ENCODE assay signal across 30 cellular contexts in the genomic region with DNA sequence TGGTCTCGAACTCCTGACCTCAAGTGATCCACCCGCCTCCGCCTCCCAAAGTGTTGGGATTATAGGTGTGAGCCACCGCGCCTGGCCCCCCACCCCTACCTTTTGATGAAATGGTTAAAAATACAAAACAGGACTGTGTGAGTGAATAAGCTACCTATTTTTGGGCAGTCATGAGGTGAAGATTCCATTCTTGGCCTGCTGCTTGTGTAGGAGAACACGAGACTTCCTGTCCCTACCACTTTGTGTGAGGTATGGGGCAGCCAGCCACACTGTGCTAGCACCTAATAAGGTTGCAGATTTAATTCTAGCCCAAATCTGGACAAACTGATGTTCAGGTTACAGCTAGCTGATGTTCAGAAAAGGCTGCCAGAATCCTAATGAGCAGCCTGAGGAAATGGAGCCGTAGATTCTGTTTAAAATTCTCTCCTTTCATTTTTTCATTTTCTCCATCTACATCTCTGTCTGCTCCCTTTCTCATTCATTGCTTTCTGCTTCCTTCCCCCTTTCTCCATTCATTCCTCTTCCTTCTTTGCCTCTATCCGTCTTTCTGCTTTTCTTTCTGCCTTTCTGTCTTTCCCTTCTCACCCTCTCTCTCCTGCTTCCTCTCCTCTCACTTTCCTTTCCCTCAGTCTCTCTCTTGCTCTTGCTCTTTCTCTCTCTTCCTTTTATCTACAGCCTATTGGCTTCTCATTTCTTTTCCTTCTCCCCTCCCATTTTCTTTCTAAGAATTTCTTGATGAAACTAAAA. TPM values are rescaled to one million over a fixed set of nuclear protein-coding genes. Genes with fewer than 3 reads are reported as not detected.
DNase-seq lines count a peak whose midpoint lies in the region; ATAC-seq and TF ChIP-seq lines count a peak whose summit lies in the region.
"Had no signal": no experiment of that assay in that cellular context is flagged by ENCODE, and none has a peak within 500 bp of the region (broad histone marks: within the 10 kb centered on the region; RNA-seq: fewer than 3 reads in every experiment).

No MANE protein-coding gene starts in this region.

- H3K27me3 Mint-ChIP-seq in MCF 10A (ENCODE audit: insufficient read depth, unreplicated experiment) (no peaks in the 10 kb centered on the region), brain (peaks cover 3% of the 10 kb centered on the region)

- DNase-seq in mammary epithelial cell (no peak), MCF 10A (ENCODE audit: unreplicated experiment) (no peak), prostate gland (ENCODE audit: low spot score) (no peak), NCI-H2107 (lab: John Stamatoyannopoulos, UW) (no peak)
- DNase-seq: activated CD4-positive, alpha-beta T cell treated with anti-CD3 and anti-CD28 coated beads for 4 hours; activated CD8-positive, alpha-beta memory T cell treated with anti-CD3 and anti-CD28 coated beads for 24 hours; activated T-cell treated with anti-CD3 and anti-CD28 coated beads for 4 hours; amygdala; COR-L47; DMS79 treated with DMSO at 0.1 percent for 48 hours; HFFc6; hippocampal formation; KG1; left colon; mesendoderm; NCI-H2029 treated with DMSO at 0.1 percent for 48 hours; NCI-H524 treated with DMSO at 0.1 percent for 48 hours; PC-9; sigmoid colon; stimulated activated CD4-positive, alpha-beta T cell treated with anti-CD3 and anti-CD28 coated beads, Interleukin-4, amount 100 ng/mL, for 1 hour; transverse colon had no signal

- no peak for TF ChIP-seq POLR2A in prostate gland (IDR thresholded peaks at IDR 0.05)

- no peak for TF ChIP-seq CTCF in mammary epithelial cell (conservative IDR thresholded peaks at IDR 0.05 in 1 of 2, IDR thresholded peaks at IDR 0.05 in 1 of 2; ENCODE audit: extremely low read depth in 1 of 2, insufficient read depth in 1 of 2, low read depth in 1 of 2, low read length in 2 of 2)
- no peak for TF ChIP-seq CTCF in MCF 10A (IDR thresholded peaks at IDR 0.05; ENCODE audit: unreplicated experiment)
- no peak for TF ChIP-seq CTCF in KMS-11 (conservative IDR thresholded peaks at IDR 0.05; ENCODE audit: low read depth, low read length)
- no peak for TF ChIP-seq CTCF in brain (conservative IDR thresholded peaks at IDR 0.05)
- TF ChIP-seq CTCF in prostate gland (IDR thresholded peaks at IDR 0.05): no peak

- POLR2A ChIA-PET in MCF 10A (lab: Yijun Ruan, JAX): interaction anchor here (1.1 kb wide), 1 partner anchor 166 kb away, joined by 4 read pairs; no protein-coding TSS in a partner anchor

- H3K79me2 ChIP-seq in mammary epithelial cell (ENCODE audit: insufficient read depth, low read length) (no peaks in the 10 kb centered on the region), KMS-11 (ENCODE audit: insufficient read depth, low read depth) (no peaks in the 10 kb centered on the region)

- no peaks in the 10 kb centered on the region for H4K20me1 ChIP-seq in mammary epithelial cell (ENCODE audit: insufficient read depth, low read length)
- no peaks in the 10 kb centered on the region for H4K20me1 ChIP-seq in KMS-11 (ENCODE audit: insufficient read depth)

- no TSS peak for BruUV-seq in mammary epithelial cell (replicated peaks; lab: Mats Ljungman, UMichigan)
- BruUV-seq in MCF 10A (replicated peaks; lab: Mats Ljungman, UMichigan): no TSS peak

- no peak overlapping the region for H3K9ac ChIP-seq in mammary epithelial cell (ENCODE audit: insufficient read depth, low read length)
- H3K9ac ChIP-seq in KMS-11: no peak overlapping the region

- CTCF ChIA-PET in mammary epithelial cell (lab: Charles Lee; ENCODE audit: low non-redundant PET): no interaction called here
- CTCF ChIA-PET in MCF 10A (lab: Yijun Ruan, JAX): interaction anchor here (0.5 to 1.6 kb wide), 7 partner anchors 8 to 551 kb away, joined by 3 to 4 read pairs (median 3); no protein-coding TSS in a partner anchor

- H3K36me3 ChIP-seq in mammary epithelial cell (ENCODE audit: insufficient read depth, low read length): no peaks in the 10 kb centered on the region
- H3K36me3 ChIP-seq in KMS-11 (ENCODE audit: insufficient read depth): no peaks in the 10 kb centered on the region
- no peaks in the 10 kb centered on the region for H3K36me3 ChIP-seq in prostate gland
- H3K36me3 ChIP-seq: breast epithelium, gastroesophageal sphincter, neutrophil, sigmoid colon, transverse colon had no signal

- H3K27ac Mint-ChIP-seq in MCF 10A (ENCODE audit: low read depth, unreplicated experiment): no peak overlapping the region
- H3K27ac Mint-ChIP-seq in brain: peak overlapping the region in 4 of 5 experiments; percentile 17 to 51 (median 40)
- H3K27ac Mint-ChIP-seq: activated naive CD4-positive, alpha-beta T cell treated with anti-CD3 and anti-CD28 coated beads, Interleukin-2, amount 50 U/mL, for 72 hours; HFFc6 had no signal

- H3K36me3 Mint-ChIP-seq in MCF 10A (ENCODE audit: insufficient read depth, unreplicated experiment) (no peaks in the 10 kb centered on the region), brain (no peaks in the 10 kb centered on the region)
- H3K36me3 Mint-ChIP-seq: activated naive CD4-positive, alpha-beta T cell treated with anti-CD3 and anti-CD28 coated beads, Interleukin-2, amount 50 U/mL, for 72 hours had no signal

- H3K9me3 ChIP-seq in mammary epithelial cell (replicated peaks; ENCODE audit: insufficient read depth, low read length) (no peaks in the 10 kb centered on the region), prostate gland (no peaks in the 10 kb centered on the region)
- H3K9me3 ChIP-seq: breast epithelium, gastroesophageal sphincter, neutrophil, sigmoid colon, transverse colon had no signal

- peaks cover 5% of the 10 kb centered on the region for H3K4me1 ChIP-seq in mammary epithelial cell (ENCODE audit: insufficient read depth, low read length)
- H3K4me1 ChIP-seq in KMS-11 (ENCODE audit: low read depth, poor library complexity, severe bottlenecking): peaks cover 34% of the 10 kb centered on the region
- no peaks in the 10 kb centered on the region for H3K4me1 ChIP-seq in prostate gland (replicated peaks)
- H3K4me1 ChIP-seq: breast epithelium, sigmoid colon had no signal

- 77% methylated on average over 6 of the region's 8 CpGs for WGBS in mammary epithelial cell (ENCODE audit: low coverage, missing lambda C conversion rate)
- WGBS in prostate gland: 76% methylated on average over 8 of the region's 8 CpGs

- no peak overlapping the region for H3K4me2 ChIP-seq in mammary epithelial cell (ENCODE audit: insufficient read depth, low read depth, low read length)
- H3K4me2 ChIP-seq in KMS-11: no peak overlapping the region
- H3K4me2 ChIP-seq: PC-9 had no signal

- H3K9me3 Mint-ChIP-seq in MCF 10A (ENCODE audit: unreplicated experiment) (no peaks in the 10 kb centered on the region), brain (peaks cover 0 to 2% (median 0%) of the 10 kb centered on the region in 5 experiments)
- H3K9me3 Mint-ChIP-seq: activated naive CD4-positive, alpha-beta T cell treated with anti-CD3 and anti-CD28 coated beads, Interleukin-2, amount 50 U/mL, for 72 hours; HFFc6 had no signal

- dilution Hi-C loops in mammary epithelial cell (cut with HindIII; ENCODE audit: low sequenced_read_pairs): no loop called here

- H3K4me3 ChIP-seq in mammary epithelial cell (replicated peaks in 1 of 3; ENCODE audit: insufficient read depth in 1 of 3, low read depth in 2 of 3, low read length in 3 of 3) (no peak overlapping the region), KMS-11 (IDR thresholded peaks at IDR 0.05; ENCODE audit: insufficient read depth, low read depth, low read length) (no peak overlapping the region), prostate gland (no peak overlapping the region)
- H3K4me3 ChIP-seq: breast epithelium, gastroesophageal sphincter, PC-9, sigmoid colon, transverse colon had no signal

- H3K27me3 ChIP-seq in mammary epithelial cell (ENCODE audit: insufficient read depth, low read length) (no peaks in the 10 kb centered on the region), KMS-11 (ENCODE audit: insufficient read depth, low read depth) (no peaks in the 10 kb centered on the region), prostate gland (replicated peaks; ENCODE audit: insufficient read depth) (no peaks in the 10 kb centered on the region)
- H3K27me3 ChIP-seq: breast epithelium had no signal

- H3K4me1 Mint-ChIP-seq in MCF 10A (ENCODE audit: insufficient read depth, unreplicated experiment): peaks cover 5% of the 10 kb centered on the region
- H3K4me1 Mint-ChIP-seq in brain: peaks cover 23% of the 10 kb centered on the region

- ATAC-seq in GM21447 (IDR thresholded peaks at IDR 0.05; ENCODE audit: unreplicated experiment) (no peak), GM21381 (IDR thresholded peaks at IDR 0.05; ENCODE audit: unreplicated experiment) (no peak)
- ATAC-seq: activated naive CD4-positive, alpha-beta T cell treated with anti-CD3 and anti-CD28 coated beads, Interleukin-2, amount 50 U/mL, for 72 hours; gastroesophageal sphincter had no signal

- H3K4me3 Mint-ChIP-seq in MCF 10A (ENCODE audit: unreplicated experiment) (no peak overlapping the region), brain (peak overlapping the region in 1 of 5 experiments; percentile 20)
- H3K4me3 Mint-ChIP-seq: HFFc6 had no signal

- H2AFZ ChIP-seq in mammary epithelial cell (ENCODE audit: low read depth, low read length): peak overlapping the region; percentile 11
- H2AFZ ChIP-seq in KMS-11 (ENCODE audit: low read depth): 0 out of 2 replicates have a peak overlapping the region, but pooled peaks have one; percentile 4
- H2AFZ ChIP-seq: PC-9 had no signal

- H3K27ac ChIP-seq in mammary epithelial cell (ENCODE audit: insufficient read depth, low read depth, low read length) (no peak overlapping the region), KMS-11 (no peak overlapping the region), prostate gland (peak overlapping the region; percentile 47 to 57)
- H3K27ac ChIP-seq: breast epithelium, C4-2B, gastroesophageal sphincter, neutrophil, PC-9, sigmoid colon, transverse colon had no signal

- intact Hi-C loops in mammary epithelial cell (cut with micrococcal nuclease): loop anchor here (10.0 kb wide), 1 partner anchor 317 kb away; a partner anchor contains a TSS
- intact Hi-C loops in MCF 10A (cut with micrococcal nuclease): loop anchor here (10.0 kb wide), 1 partner anchor 387 kb away; no protein-coding TSS in a partner anchor
- intact Hi-C loops in prostate gland (cut with DNase I): loop anchor here (10.0 kb wide), 3 partner anchors 387 to 643 kb away; no protein-coding TSS in a partner anchor

- in situ Hi-C loops in mammary epithelial cell (cut with MboI; ENCODE audit: low sequenced_read_pairs in 2 of 2): loop anchor here (10.0 kb wide), 1 partner anchor 167 kb away; no protein-coding TSS in a partner anchor

RNA-seq across cellular contexts. Expression of a gene that starts 4.6 kb away (rescaled TPM):
- total RNA-seq in mammary epithelial cell (10 to 100 TPM; 20.9 to 80.2 TPM), MCF 10A (2022) (99.0 and 119 TPM in 2 replicates), prostate gland (10 to 100 TPM; 25.9 to 99.8 TPM)
- polyA plus RNA-seq in mammary epithelial cell (13.7 TPM), brain (ENCODE audit: insufficient read depth, low read depth, low replicate concordance) (9.8 TPM)
- polyA minus RNA-seq in mammary epithelial cell: 36.2 TPM

Comparison
In these comparisons a context has a peak if more than half of its experiments do, and no peak if none do; other contexts are left out.
1. H3K27ac ChIP-seq: peak in prostate gland (2 of 2); none in mammary epithelial cell (single experiment) and KMS-11 (single experiment).